ENCODE assay signal across 11 cellular contexts in genomic region chr19:58571575-58571947, GRCh38. TPM values are rescaled to one million over a fixed set of nuclear protein-coding genes. Genes with fewer than 3 reads are reported as not detected.
DNase-seq lines count a peak whose midpoint lies in the region; ATAC-seq and TF ChIP-seq lines count a peak whose summit lies in the region.
"Had no signal": no experiment of that assay in that cellular context is flagged by ENCODE, and none has a peak within 500 bp of the region (broad histone marks: within the 10 kb centered on the region; RNA-seq: fewer than 3 reads in every experiment).

No MANE protein-coding gene starts in this region.

- CTCF ChIA-PET in activated CD8-positive, alpha-beta T cell treated with anti-CD3 and anti-CD28 coated beads for 36 hours (lab: Charles Lee): interaction anchor here (1.6 kb wide), 1 partner anchor 9 kb away, joined by 4 read pairs; no protein-coding TSS in a partner anchor

- H3K4me3 Mint-ChIP-seq in activated CD8-positive, alpha-beta T cell treated with anti-CD3 and anti-CD28 coated beads for 36 hours: peak overlapping the region; percentile 84
- peak overlapping the region; percentile 98 for H3K4me3 Mint-ChIP-seq in mesothelial cell of epicardium
- H3K4me3 Mint-ChIP-seq in type B pancreatic cell: peak overlapping the region; percentile 100

- H3K9me3 Mint-ChIP-seq in activated CD8-positive, alpha-beta T cell treated with anti-CD3 and anti-CD28 coated beads for 36 hours: no peaks in the 10 kb centered on the region
- H3K9me3 Mint-ChIP-seq in mesothelial cell of epicardium (no peaks in the 10 kb centered on the region), type B pancreatic cell (no peaks in the 10 kb centered on the region)

- no peaks in the 10 kb centered on the region for H3K27me3 Mint-ChIP-seq in activated CD8-positive, alpha-beta T cell treated with anti-CD3 and anti-CD28 coated beads for 36 hours
- H3K27me3 Mint-ChIP-seq in mesothelial cell of epicardium (ENCODE audit: low read depth) (no peaks in the 10 kb centered on the region), type B pancreatic cell (no peaks in the 10 kb centered on the region)
- H3K27me3 Mint-ChIP-seq: memory B cell had no signal

- DNase-seq in Right ventricle myocardium inferior (ENCODE audit: missing footprints) (peak; percentile 2), Right ventricle myocardium superior (no peak), mesothelial cell of epicardium (ENCODE audit: low spot score in 2 of 2, unreplicated experiment in 2 of 2) (no peak), type B pancreatic cell (ENCODE audit: extremely low spot score, unreplicated experiment) (no peak), substantia nigra (lab: John Stamatoyannopoulos, UW) (no peak)
- DNase-seq in activated CD8-positive, alpha-beta T cell treated with anti-CD3 and anti-CD28 coated beads for 36 hours: no peak
- DNase-seq: NCI-H1048, small intestine had no signal

- TF ChIP-seq CTCF in activated CD8-positive, alpha-beta T cell treated with anti-CD3 and anti-CD28 coated beads for 36 hours (IDR thresholded peaks at IDR 0.05): no peak
- TF ChIP-seq CTCF in mesothelial cell of epicardium (IDR thresholded peaks at IDR 0.05; ENCODE audit: unreplicated experiment) (no peak), type B pancreatic cell (conservative IDR thresholded peaks at IDR 0.05) (no peak)

- no peak for ATAC-seq in Right ventricle myocardium inferior
- ATAC-seq in Right ventricle myocardium superior (ENCODE audit: poor library complexity): no peak
- ATAC-seq in activated CD8-positive, alpha-beta T cell treated with anti-CD3 and anti-CD28 coated beads for 36 hours: no peak
- ATAC-seq in HG03342 (IDR thresholded peaks at IDR 0.05; ENCODE audit: unreplicated experiment): no peak
- no peak for ATAC-seq in GM18870 (IDR thresholded peaks at IDR 0.05; ENCODE audit: unreplicated experiment)

- peaks cover 35% of the 10 kb centered on the region for H3K4me1 Mint-ChIP-seq in activated CD8-positive, alpha-beta T cell treated with anti-CD3 and anti-CD28 coated beads for 36 hours (ENCODE audit: low read depth)
- H3K4me1 Mint-ChIP-seq in mesothelial cell of epicardium (peaks cover 22% of the 10 kb centered on the region), type B pancreatic cell (ENCODE audit: unreplicated experiment) (peaks cover 25% of the 10 kb centered on the region)

- POLR2A ChIA-PET in activated CD8-positive, alpha-beta T cell treated with anti-CD3 and anti-CD28 coated beads for 36 hours (lab: Charles Lee): interaction anchor here (0.7 to 3.8 kb wide), 8 partner anchors 9 to 28 kb away, joined by 3 to 29 read pairs (median 6); partner anchors contain the start of gene CHMP2A

- peak overlapping the region; percentile 100 for H3K27ac Mint-ChIP-seq in activated CD8-positive, alpha-beta T cell treated with anti-CD3 and anti-CD28 coated beads for 36 hours
- H3K27ac Mint-ChIP-seq in mesothelial cell of epicardium (peak overlapping the region; percentile 98), type B pancreatic cell (no peak overlapping the region)

- intact Hi-C loops in Right ventricle myocardium inferior (cut with DNase I) (no loop called here), Right ventricle myocardium superior (cut with DNase I) (no loop called here)
- intact Hi-C loops in activated CD8-positive, alpha-beta T cell treated with anti-CD3 and anti-CD28 coated beads for 36 hours (cut with micrococcal nuclease): no loop called here

- H3K36me3 Mint-ChIP-seq in activated CD8-positive, alpha-beta T cell treated with anti-CD3 and anti-CD28 coated beads for 36 hours (ENCODE audit: low read depth): peaks cover 22% of the 10 kb centered on the region
- H3K36me3 Mint-ChIP-seq in mesothelial cell of epicardium: peaks cover 1% of the 10 kb centered on the region
- no peaks in the 10 kb centered on the region for H3K36me3 Mint-ChIP-seq in type B pancreatic cell

- H3K27ac ChIP-seq in substantia nigra (ENCODE audit: low read depth, low read length, poor library complexity, severe bottlenecking): no peak overlapping the region

RNA-seq across cellular contexts. Expression of gene MZF1, which starts 1.6 kb away (rescaled TPM):
- total RNA-seq in Right ventricle myocardium inferior: 10.0 TPM
- total RNA-seq in Right ventricle myocardium superior: 9.2 TPM
- 10 to 100 TPM; 12.1 to 13.4 TPM for total RNA-seq in activated CD8-positive, alpha-beta T cell treated with anti-CD3 and anti-CD28 coated beads for 36 hours
- total RNA-seq in mesothelial cell of epicardium: 42.6 to 43.9 TPM (median 42.8 TPM) in 3 replicates
- 22.9 and 30.0 TPM in 2 replicates for total RNA-seq in type B pancreatic cell (ENCODE audit: low replicate concordance)

RNA-seq across cellular contexts. Expression of gene UBE2M, which starts 13.2 kb away (rescaled TPM):
- total RNA-seq in Right ventricle myocardium inferior (130 TPM), Right ventricle myocardium superior (116 TPM), mesothelial cell of epicardium (66.2 to 74.7 TPM (median 73.4 TPM) in 3 replicates), type B pancreatic cell (ENCODE audit: low replicate concordance) (78.0 and 81.9 TPM in 2 replicates)
- 100 to 1,000 TPM; 107 to 114 TPM for total RNA-seq in activated CD8-positive, alpha-beta T cell treated with anti-CD3 and anti-CD28 coated beads for 36 hours

RNA-seq across cellular contexts. Expression of gene CHMP2A, which starts 16.7 kb away (rescaled TPM):
- total RNA-seq in Right ventricle myocardium inferior (123 TPM), Right ventricle myocardium superior (115 TPM), mesothelial cell of epicardium (82.9 to 86.5 TPM (median 84.3 TPM) in 3 replicates), type B pancreatic cell (ENCODE audit: low replicate concordance) (86.5 and 97.7 TPM in 2 replicates)
- total RNA-seq in activated CD8-positive, alpha-beta T cell treated with anti-CD3 and anti-CD28 coated beads for 36 hours: 10 to 100 TPM; 88.3 to 90.0 TPM

RNA-seq across cellular contexts. Expression of gene TRIM28, which starts 27.7 kb away (rescaled TPM):
- 143 TPM for total RNA-seq in Right ventricle myocardium inferior
- 132 TPM for total RNA-seq in Right ventricle myocardium superior
- 100 to 1,000 TPM; 527 to 550 TPM for total RNA-seq in activated CD8-positive, alpha-beta T cell treated with anti-CD3 and anti-CD28 coated beads for 36 hours
- total RNA-seq in mesothelial cell of epicardium: 577 to 599 TPM (median 579 TPM) in 3 replicates
- 401 and 679 TPM in 2 replicates for total RNA-seq in type B pancreatic cell (ENCODE audit: low replicate concordance)

RNA-seq across cellular contexts. Expression of gene ZBTB45, which starts 52.0 kb away (rescaled TPM):
- total RNA-seq in Right ventricle myocardium inferior (9.9 TPM), Right ventricle myocardium superior (7.9 TPM), mesothelial cell of epicardium (24.4 to 27.1 TPM (median 24.9 TPM) in 3 replicates), type B pancreatic cell (ENCODE audit: low replicate concordance) (18.6 and 20.2 TPM in 2 replicates)
- 1 to 10 TPM; 7.4 to 7.9 TPM for total RNA-seq in activated CD8-positive, alpha-beta T cell treated with anti-CD3 and anti-CD28 coated beads for 36 hours
